ENCODE assay signal across 1 cellular context in genomic region chr11:30987819-30988218, GRCh38.
TF ChIP-seq lines count a peak whose summit lies in the region.

No MANE protein-coding gene starts in this region.

TF ChIP-seq in HepG2, 621 proteins besides CTCF, POLR2A, EP300 and RAD21 (continued from another document):
- no peak for TF ChIP-seq LRRFIP1 (CRISPR knock-in tag; conservative IDR thresholded peaks at IDR 0.05)
- no peak for TF ChIP-seq ZNF550 (CRISPR knock-in tag; IDR thresholded peaks at IDR 0.05; ENCODE audit: borderline replicate concordance)
- no peak for TF ChIP-seq NCOA2 (CRISPR knock-in tag; IDR thresholded peaks at IDR 0.05)
